ENCODE assay signal across 8 cellular contexts in genomic region chr12:121773011-121773777, GRCh38.
DNase-seq lines count a peak whose midpoint lies in the region; ATAC-seq and TF ChIP-seq lines count a peak whose summit lies in the region.

No MANE protein-coding gene starts in this region.

- TF ChIP-seq CTCF in GM12874 (IDR thresholded peaks at IDR 0.05; ENCODE audit: insufficient read depth, low read depth, low read length): peak; percentile 93
- peak; percentile 87 for TF ChIP-seq CTCF in astrocyte of the spinal cord (IDR thresholded peaks at IDR 0.05; ENCODE audit: low read depth, low read length)

- peak; percentile 37 for DNase-seq in NCI-H128 (lab: John Stamatoyannopoulos, UW; ENCODE audit: unreplicated experiment)
- DNase-seq in T-helper 2 cell: peak; percentile 55 to 88 (median 65)
- peak; percentile 56 for DNase-seq in astrocyte of the spinal cord (ENCODE audit: low read depth, low spot score)
- peak; percentile 60 for DNase-seq in inferior parietal cortex (ENCODE audit: extremely low spot score)
- peak; percentile 81 for DNase-seq in stimulated activated CD4-positive, alpha-beta T cell treated with anti-CD3 and anti-CD28 coated beads, Interleukin-1b, Interleukin-23, amount 100 ng/mL, for 48 hours
- DNase-seq in dedifferentiated amniotic fluid mesenchymal stem cell (ENCODE audit: extremely low spot score): no peak

- in situ Hi-C loops in astrocyte of the spinal cord (cut with HindIII; ENCODE audit: low sequenced_read_pairs): no loop called here

- no peak overlapping the region for H3K4me3 ChIP-seq in astrocyte of the spinal cord (ENCODE audit: low read depth, low read length)

- ATAC-seq in HG02588 (IDR thresholded peaks at IDR 0.05; ENCODE audit: unreplicated experiment): peak; percentile 64
